In genomic region chr20:5918856-5919633, GRCh38 we compare ENCODE assay signal across 8 cellular contexts. TPM values are rescaled to one million over a fixed set of nuclear protein-coding genes. Genes with fewer than 3 reads are reported as not detected.
DNase-seq lines count a peak whose midpoint lies in the region; ATAC-seq and TF ChIP-seq lines count a peak whose summit lies in the region.

No MANE protein-coding gene starts in this region.

- peak; percentile 42 for DNase-seq in 8988T
- DNase-seq in GM13977 (ENCODE audit: low spot score): peak; percentile 19
- peak; percentile 83 for DNase-seq in RPMI7951 (ENCODE audit: low read depth)
- DNase-seq in epithelial cell of proximal tubule (ENCODE audit: low read depth): peak; percentile 44
- no peak for DNase-seq in effector CD8-positive, alpha-beta T cell (lab: John Stamatoyannopoulos, UW)
- DNase-seq in tibial nerve (ENCODE audit: low spot score in 2 of 2): no peak

- no peaks in the 10 kb centered on the region for H3K27me3 ChIP-seq in tibial nerve

- TF ChIP-seq CTCF in GM13977 (IDR thresholded peaks at IDR 0.05; ENCODE audit: extremely low read depth, insufficient read depth, missing control alignments) (no peak), epithelial cell of proximal tubule (conservative IDR thresholded peaks at IDR 0.05; ENCODE audit: low read depth, low read length) (no peak), tibial nerve (IDR thresholded peaks at IDR 0.05) (no peak)

- ATAC-seq in GM18498 (IDR thresholded peaks at IDR 0.05; ENCODE audit: unreplicated experiment) (no peak), GM21360 (IDR thresholded peaks at IDR 0.05; ENCODE audit: unreplicated experiment) (no peak)

- no peak for TF ChIP-seq EP300 in tibial nerve (IDR thresholded peaks at IDR 0.05)

- no peaks in the 10 kb centered on the region for H3K4me1 ChIP-seq in tibial nerve

- WGBS in tibial nerve, 2 donors: 39 to 42% methylated on average over 4 of the region's 4 CpGs

- no peaks in the 10 kb centered on the region for H3K9me3 ChIP-seq in tibial nerve

- no peak for TF ChIP-seq POLR2A in tibial nerve (IDR thresholded peaks at IDR 0.05)

- H3K36me3 ChIP-seq in tibial nerve: no peaks in the 10 kb centered on the region

- no peak overlapping the region for H3K27ac ChIP-seq in tibial nerve

- in situ Hi-C loops in GM13977 (cut with MboI; ENCODE audit: low pct_unique_long_range_greater_than_20kb, low sequenced_read_pairs, unreplicated experiment): no loop called here

- H3K4me3 ChIP-seq in epithelial cell of proximal tubule (ENCODE audit: low read depth, low read length) (no peak overlapping the region), tibial nerve (no peak overlapping the region)

RNA-seq across cellular contexts. Expression of gene CHGB, which starts 7.7 kb away (rescaled TPM):
- total RNA-seq in RPMI7951 (2014; rRNA removed; shearing (Covaris generic)): 0.36 and 0.39 TPM in 2 replicates
- total RNA-seq in epithelial cell of proximal tubule (0.29 and 0.52 TPM in 2 replicates), tibial nerve (1 to 10 TPM in 1 of 4 donors, under 1 TPM in 2, not detected in 1; 0.39 to 1.1 (median 0.42) TPM)

RNA-seq across cellular contexts. Expression of gene TRMT6, which starts 31.3 kb away (rescaled TPM):
- total RNA-seq in RPMI7951 (2014; rRNA removed; shearing (Covaris generic)): 20.9 and 21.9 TPM in 2 replicates
- total RNA-seq in epithelial cell of proximal tubule (12.3 and 21.6 TPM in 2 replicates), tibial nerve (10 to 100 TPM in 2 of 4 donors, 1 to 10 TPM in 2; 4.9 to 13.6 (median 8.6) TPM)

RNA-seq across cellular contexts. Expression of gene MCM8, which starts 31.4 kb away (rescaled TPM):
- total RNA-seq in RPMI7951 (2014; rRNA removed; shearing (Covaris generic)): 47.8 and 53.3 TPM in 2 replicates
- total RNA-seq in epithelial cell of proximal tubule (16.1 and 19.2 TPM in 2 replicates), tibial nerve (1 to 10 TPM; 2.9 to 5.1 (median 3.4) TPM)

Comparison
In these comparisons a context has a peak if more than half of its experiments do, and no peak if none do; other contexts are left out.
1. DNase-seq: peak in 8988T (single experiment), GM13977 (single experiment), RPMI7951 (single experiment) and epithelial cell of proximal tubule (single experiment); none in effector CD8-positive, alpha-beta T cell (single experiment) and tibial nerve (0 of 2).